In the genomic region with DNA sequence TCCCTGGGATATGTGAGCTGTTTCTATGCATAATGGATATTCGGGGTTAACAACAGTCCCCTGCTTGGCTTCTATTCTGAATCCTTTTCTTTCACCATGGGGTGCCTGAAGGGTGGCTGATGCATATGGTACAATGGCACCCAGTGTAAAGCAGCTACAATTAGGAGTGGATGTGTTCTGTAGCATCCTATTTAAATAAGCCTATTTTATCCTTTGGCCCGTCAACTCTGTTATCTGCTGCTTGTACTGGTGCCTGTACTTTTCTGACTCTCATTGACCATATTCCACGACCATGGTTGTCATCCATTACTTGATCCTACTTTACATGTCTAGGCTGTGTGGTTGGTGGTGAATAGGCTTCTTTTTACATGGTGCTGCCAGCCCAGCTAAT, we compare ENCODE assay signal across 8 cellular contexts.
DNase-seq lines count a peak whose midpoint lies in the region; TF ChIP-seq lines count a peak whose summit lies in the region.

No MANE protein-coding gene starts in this region.

- H3K9ac ChIP-seq in SU-DHL-6 (ENCODE audit: low read length) = peak overlapping the region; percentile 82

- DNase-seq in GM12865 (ENCODE audit: low read depth) (no peak), foreskin fibroblast (no peak), skeletal muscle cell (ENCODE audit: low read depth) (no peak), D341Med (ENCODE audit: low spot score) (no peak), T1000 (lab: John Stamatoyannopoulos, UW) (no peak), NCI-H345 (lab: John Stamatoyannopoulos, UW) (no peak), NCI-H2227 treated with DMSO at 0.1 percent for 48 hours (lab: John Stamatoyannopoulos, UW) (no peak)

- H3K4me3 ChIP-seq in GM12865 (ENCODE audit: low read depth, low read length) (peak overlapping the region; percentile 97), SU-DHL-6 (ENCODE audit: insufficient read depth, low read length, poor library complexity, severe bottlenecking) (peak overlapping the region; percentile 64), foreskin fibroblast (ENCODE audit: low read depth in 1 of 2, low read length in 2 of 2) (peak overlapping the region; percentile 64 to 71), skeletal muscle cell (ENCODE audit: low read depth, low read length) (peak overlapping the region; percentile 74)

- no peaks in the 10 kb centered on the region; the same call in 1 of the 2 replicates for H4K20me1 ChIP-seq in SU-DHL-6 (ENCODE audit: low read depth, low read length)

- no peaks in the 10 kb centered on the region for H3K27me3 ChIP-seq in SU-DHL-6 (ENCODE audit: low read length)

- no peak overlapping the region for H2AFZ ChIP-seq in SU-DHL-6 (ENCODE audit: low read depth, low read length, severe bottlenecking)

- H3K79me2 ChIP-seq in SU-DHL-6 (ENCODE audit: insufficient read depth, low read length) = peaks cover 69% of the 10 kb centered on the region

- H3K9me2 ChIP-seq in SU-DHL-6 (replicated peaks; ENCODE audit: insufficient read depth, low read length) = no peaks in the 10 kb centered on the region

- peaks cover 27% of the 10 kb centered on the region; the same call in 1 of the 2 replicates for H3K9me3 ChIP-seq in SU-DHL-6 (ENCODE audit: insufficient read depth, low read length)

- peak overlapping the region; percentile 83 for H3K4me2 ChIP-seq in SU-DHL-6 (ENCODE audit: low read depth, low read length, poor library complexity, severe bottlenecking)

- TF ChIP-seq CTCF in GM12865 (IDR thresholded peaks at IDR 0.05; ENCODE audit: insufficient read depth, low read depth, low read length, missing control alignments) = no peak
- no peak for TF ChIP-seq CTCF in SU-DHL-6 (IDR thresholded peaks at IDR 0.05; ENCODE audit: insufficient read depth, low read length, poor library complexity, severe bottlenecking)
- no peak for TF ChIP-seq CTCF in foreskin fibroblast (IDR thresholded peaks at IDR 0.05; ENCODE audit: low read depth, low read length)

- peaks cover 60% of the 10 kb centered on the region for H3K36me3 ChIP-seq in SU-DHL-6 (ENCODE audit: low read length)

- H3K27ac ChIP-seq in SU-DHL-6 (ENCODE audit: low read depth, low read length) = no peak overlapping the region

- H3F3A ChIP-seq in SU-DHL-6 (ENCODE audit: insufficient read depth) = no peaks in the 10 kb centered on the region
